ENCODE assay signal across 10 cellular contexts in the genomic region with DNA sequence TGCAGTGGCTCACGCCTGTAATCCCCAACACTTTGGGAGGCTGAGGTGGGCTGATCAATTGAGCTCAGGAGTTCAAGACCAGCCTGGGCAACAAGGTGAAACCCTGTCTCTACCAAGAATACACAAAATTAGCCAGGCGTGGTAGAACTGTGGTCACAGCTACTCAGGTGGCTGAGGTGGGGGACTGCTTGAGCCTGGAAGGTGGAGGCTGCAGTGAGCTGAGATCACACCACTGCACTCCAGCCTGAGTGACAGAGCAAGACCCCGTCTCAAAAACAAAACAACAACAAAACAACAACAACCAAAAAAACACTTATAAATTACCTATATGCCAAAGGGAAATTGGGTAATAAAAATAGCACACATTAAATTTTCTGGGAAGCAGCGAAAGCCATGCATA.
DNase-seq lines count a peak whose midpoint lies in the region; ATAC-seq, FAIRE-seq and TF ChIP-seq lines count a peak whose summit lies in the region.
"Had no signal": no experiment of that assay in that cellular context is flagged by ENCODE, and none has a peak within 500 bp of the region (broad histone marks: within the 10 kb centered on the region; RNA-seq: fewer than 3 reads in every experiment).

No MANE protein-coding gene starts in this region.

- peaks cover 19% of the 10 kb centered on the region for H3K4me1 ChIP-seq in GM12878 (ENCODE audit: control insufficient read depth, insufficient read depth, low read length)

- peak overlapping the region; percentile 83 for H3K4me2 ChIP-seq in GM12878 (ENCODE audit: control insufficient read depth, insufficient read depth)

- H3K9me3 Mint-ChIP-seq in activated naive CD4-positive, alpha-beta T cell treated with anti-CD3 and anti-CD28 coated beads, Interleukin-2, amount 50 U/mL, for 24 hours, result no peaks in the 10 kb centered on the region
- peaks cover 20% of the 10 kb centered on the region for H3K9me3 Mint-ChIP-seq in type B pancreatic cell

- TF ChIP-seq POLR2A in GM12878 (IDR thresholded peaks at IDR 0.05; ENCODE audit: low read depth, low read length), result no peak

- H3K27ac ChIP-seq in GM12878 (ENCODE audit: control insufficient read depth, insufficient read depth), result no peak overlapping the region

- H3K79me2 ChIP-seq in GM12878 (ENCODE audit: control insufficient read depth, insufficient read depth, low read length), result no peaks in the 10 kb centered on the region

- WGBS in GM12878 (ENCODE audit: insufficient coverage, insufficient replicate concordance, low lambda C conversion rate, missing lambda C conversion rate), result 13% methylated on average over 4 of the region's 4 CpGs

- H3K9ac ChIP-seq in GM12878 (ENCODE audit: control insufficient read depth, insufficient read depth, low read length), result no peak overlapping the region

- no peaks in the 10 kb centered on the region for H3K36me3 ChIP-seq in GM12878 (ENCODE audit: control insufficient read depth in 2 of 2, insufficient read depth in 2 of 2, low read length in 1 of 2)
- H3K36me3 ChIP-seq: MG63 had no signal

- peaks cover 4% of the 10 kb centered on the region; the same call in 2 of the 3 replicates for H3K9me3 ChIP-seq in GM12878 (replicated peaks; ENCODE audit: control insufficient read depth, insufficient read depth, low read length)

- DNase-seq in activated naive CD4-positive, alpha-beta T cell treated with anti-CD3 and anti-CD28 coated beads, Interleukin-2, amount 50 U/mL, for 16 hours, result no peak
- DNase-seq in GM12878 (ENCODE audit: low read depth, low spot score), result no peak
- no peak for DNase-seq in type B pancreatic cell (ENCODE audit: extremely low spot score, unreplicated experiment)
- no peak for DNase-seq in stimulated activated CD4-positive, alpha-beta T cell treated with anti-CD3 and anti-CD28 coated beads, Interleukin-15, amount 100 ng/mL, for 24 hours
- no peak for DNase-seq in HT-29 (ENCODE audit: low spot score)
- no peak for DNase-seq in stimulated activated CD4-positive, alpha-beta T cell treated with anti-CD3 and anti-CD28 coated beads, Interleukin-1b, Interleukin-23, amount 100 ng/mL, for 48 hours
- DNase-seq: activated CD4-positive, alpha-beta T cell treated with anti-CD3 and anti-CD28 coated beads for 4 hours; MG63 had no signal

- peaks cover 13% of the 10 kb centered on the region for H4K20me1 ChIP-seq in GM12878 (ENCODE audit: control insufficient read depth, insufficient read depth)

- no peak overlapping the region for H3K4me3 ChIP-seq in GM12878
- H3K4me3 ChIP-seq: MG63 had no signal

- BruUV-seq in GM12878 (replicated peaks; lab: Mats Ljungman, UMichigan), result no TSS peak

- intact Hi-C loops in GM12878 (cut with micrococcal nuclease; ENCODE audit: unreplicated experiment), result loop anchor here (10.0 kb wide), 1 partner anchor 114 kb away; no protein-coding TSS in a partner anchor

- peaks cover 4% of the 10 kb centered on the region for H3K36me3 Mint-ChIP-seq in activated naive CD4-positive, alpha-beta T cell treated with anti-CD3 and anti-CD28 coated beads, Interleukin-2, amount 50 U/mL, for 24 hours
- H3K36me3 Mint-ChIP-seq in type B pancreatic cell, result peaks cover 14% of the 10 kb centered on the region

- no peak for FAIRE-seq in GM12878 (lab: Jason Lieb, UNC)

- H2AFZ ChIP-seq in GM12878 (ENCODE audit: control insufficient read depth, low read depth, low read length), result no peak overlapping the region

- H3K27me3 Mint-ChIP-seq in activated naive CD4-positive, alpha-beta T cell treated with anti-CD3 and anti-CD28 coated beads, Interleukin-2, amount 50 U/mL, for 24 hours, result no peaks in the 10 kb centered on the region
- no peaks in the 10 kb centered on the region for H3K27me3 Mint-ChIP-seq in type B pancreatic cell

- peak overlapping the region; percentile 75 for H3K4me3 Mint-ChIP-seq in activated naive CD4-positive, alpha-beta T cell treated with anti-CD3 and anti-CD28 coated beads, Interleukin-2, amount 50 U/mL, for 24 hours
- H3K4me3 Mint-ChIP-seq in type B pancreatic cell, result no peak overlapping the region

- SMC1A ChIA-PET in GM12878 (lab: Charles Lee; ENCODE audit: uncharacterized antibody, unreplicated experiment), result interaction anchor here (0.9 to 1.7 kb wide), 3 partner anchors 10 to 110 kb away, joined by 3 to 5 read pairs (median 4); no protein-coding TSS in a partner anchor

- TF ChIP-seq RAD21 in GM12878 (IDR thresholded peaks at IDR 0.05; ENCODE audit: insufficient read depth, low read depth, low read length), result no peak

- peaks cover 88% of the 10 kb centered on the region for H3K4me1 Mint-ChIP-seq in activated naive CD4-positive, alpha-beta T cell treated with anti-CD3 and anti-CD28 coated beads, Interleukin-2, amount 50 U/mL, for 24 hours
- peaks cover 25% of the 10 kb centered on the region for H3K4me1 Mint-ChIP-seq in type B pancreatic cell (ENCODE audit: unreplicated experiment)

- in situ Hi-C loops in GM12878 (cut with MboI), result no loop called here

- TF ChIP-seq EP300 in GM12878 (IDR thresholded peaks at IDR 0.05; ENCODE audit: borderline replicate concordance in 1 of 2, control insufficient read depth in 1 of 2, low read depth in 2 of 2, low read length in 2 of 2), result no peak

- POLR2A ChIA-PET in GM12878 (lab: Charles Lee), result no interaction called here

- CTCF ChIA-PET in GM12878 (lab: Yijun Ruan, JAX), result no interaction called here

- ATAC-seq in HG03108 (IDR thresholded peaks at IDR 0.05; ENCODE audit: unreplicated experiment) (peak; percentile 53), GM12878 (peak; percentile 83)

- peaks cover 0 to 4% of the 10 kb centered on the region in 2 experiments; a peak in 2 of 4 replicates for H3K27me3 ChIP-seq in GM12878 (replicated peaks in 1 of 2; ENCODE audit: control insufficient read depth in 2 of 2, insufficient read depth in 2 of 2, low read length in 1 of 2)
- H3K27me3 ChIP-seq: MG63 had no signal

- H3K27ac Mint-ChIP-seq in activated naive CD4-positive, alpha-beta T cell treated with anti-CD3 and anti-CD28 coated beads, Interleukin-2, amount 50 U/mL, for 24 hours, result peak overlapping the region; percentile 32
- H3K27ac Mint-ChIP-seq in type B pancreatic cell, result peak overlapping the region; percentile 15

- TF ChIP-seq CTCF in GM12878 (IDR thresholded peaks at IDR 0.05 in 2 of 3, conservative IDR thresholded peaks at IDR 0.05 in 1 of 3; ENCODE audit: control insufficient read depth in 2 of 3, extremely low read depth in 1 of 3, insufficient read depth in 1 of 3, low read depth in 3 of 3, low read length in 3 of 3) (no peak), type B pancreatic cell (conservative IDR thresholded peaks at IDR 0.05) (no peak)

- RAD21 ChIA-PET in GM12878 (lab: Charles Lee; ENCODE audit: unreplicated experiment), result interaction anchor here (0.9 to 1.9 kb wide), 3 partner anchors 8 to 122 kb away, joined by 3 to 7 read pairs (median 3); no protein-coding TSS in a partner anchor

TF ChIP-seq in GM12878, 131 proteins besides CTCF, POLR2A, EP300 and RAD21 (continues in another document):
- TF ChIP-seq, protein P1, sequence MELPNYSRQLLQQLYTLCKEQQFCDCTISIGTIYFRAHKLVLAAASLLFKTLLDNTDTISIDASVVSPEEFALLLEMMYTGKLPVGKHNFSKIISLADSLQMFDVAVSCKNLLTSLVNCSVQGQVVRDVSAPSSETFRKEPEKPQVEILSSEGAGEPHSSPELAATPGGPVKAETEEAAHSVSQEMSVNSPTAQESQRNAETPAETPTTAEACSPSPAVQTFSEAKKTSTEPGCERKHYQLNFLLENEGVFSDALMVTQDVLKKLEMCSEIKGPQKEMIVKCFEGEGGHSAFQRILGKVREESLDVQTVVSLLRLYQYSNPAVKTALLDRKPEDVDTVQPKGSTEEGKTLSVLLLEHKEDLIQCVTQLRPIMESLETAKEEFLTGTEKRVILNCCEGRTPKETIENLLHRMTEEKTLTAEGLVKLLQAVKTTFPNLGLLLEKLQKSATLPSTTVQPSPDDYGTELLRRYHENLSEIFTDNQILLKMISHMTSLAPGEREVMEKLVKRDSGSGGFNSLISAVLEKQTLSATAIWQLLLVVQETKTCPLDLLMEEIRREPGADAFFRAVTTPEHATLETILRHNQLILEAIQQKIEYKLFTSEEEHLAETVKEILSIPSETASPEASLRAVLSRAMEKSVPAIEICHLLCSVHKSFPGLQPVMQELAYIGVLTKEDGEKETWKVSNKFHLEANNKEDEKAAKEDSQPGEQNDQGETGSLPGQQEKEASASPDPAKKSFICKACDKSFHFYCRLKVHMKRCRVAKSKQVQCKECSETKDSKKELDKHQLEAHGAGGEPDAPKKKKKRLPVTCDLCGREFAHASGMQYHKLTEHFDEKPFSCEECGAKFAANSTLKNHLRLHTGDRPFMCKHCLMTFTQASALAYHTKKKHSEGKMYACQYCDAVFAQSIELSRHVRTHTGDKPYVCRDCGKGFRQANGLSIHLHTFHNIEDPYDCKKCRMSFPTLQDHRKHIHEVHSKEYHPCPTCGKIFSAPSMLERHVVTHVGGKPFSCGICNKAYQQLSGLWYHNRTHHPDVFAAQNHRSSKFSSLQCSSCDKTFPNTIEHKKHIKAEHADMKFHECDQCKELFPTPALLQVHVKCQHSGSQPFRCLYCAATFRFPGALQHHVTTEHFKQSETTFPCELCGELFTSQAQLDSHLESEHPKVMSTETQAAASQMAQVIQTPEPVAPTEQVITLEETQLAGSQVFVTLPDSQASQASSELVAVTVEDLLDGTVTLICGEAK (IDR thresholded peaks at IDR 0.05; ENCODE audit: borderline replicate concordance), result no peak
- TF ChIP-seq, protein P2, sequence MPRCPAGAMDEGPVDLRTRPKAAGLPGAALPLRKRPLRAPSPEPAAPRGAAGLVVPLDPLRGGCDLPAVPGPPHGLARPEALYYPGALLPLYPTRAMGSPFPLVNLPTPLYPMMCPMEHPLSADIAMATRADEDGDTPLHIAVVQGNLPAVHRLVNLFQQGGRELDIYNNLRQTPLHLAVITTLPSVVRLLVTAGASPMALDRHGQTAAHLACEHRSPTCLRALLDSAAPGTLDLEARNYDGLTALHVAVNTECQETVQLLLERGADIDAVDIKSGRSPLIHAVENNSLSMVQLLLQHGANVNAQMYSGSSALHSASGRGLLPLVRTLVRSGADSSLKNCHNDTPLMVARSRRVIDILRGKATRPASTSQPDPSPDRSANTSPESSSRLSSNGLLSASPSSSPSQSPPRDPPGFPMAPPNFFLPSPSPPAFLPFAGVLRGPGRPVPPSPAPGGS (IDR thresholded peaks at IDR 0.05; ENCODE audit: borderline replicate concordance, insufficient read depth, low read depth, low read length, poor library complexity, severe bottlenecking), result no peak
- TF ChIP-seq IKZF2 (IDR thresholded peaks at IDR 0.05), result peak; percentile 29; a peak in 2 of 4 replicates
